Comparison of ENCODE assay signal across 8 cellular contexts in the genomic region with DNA sequence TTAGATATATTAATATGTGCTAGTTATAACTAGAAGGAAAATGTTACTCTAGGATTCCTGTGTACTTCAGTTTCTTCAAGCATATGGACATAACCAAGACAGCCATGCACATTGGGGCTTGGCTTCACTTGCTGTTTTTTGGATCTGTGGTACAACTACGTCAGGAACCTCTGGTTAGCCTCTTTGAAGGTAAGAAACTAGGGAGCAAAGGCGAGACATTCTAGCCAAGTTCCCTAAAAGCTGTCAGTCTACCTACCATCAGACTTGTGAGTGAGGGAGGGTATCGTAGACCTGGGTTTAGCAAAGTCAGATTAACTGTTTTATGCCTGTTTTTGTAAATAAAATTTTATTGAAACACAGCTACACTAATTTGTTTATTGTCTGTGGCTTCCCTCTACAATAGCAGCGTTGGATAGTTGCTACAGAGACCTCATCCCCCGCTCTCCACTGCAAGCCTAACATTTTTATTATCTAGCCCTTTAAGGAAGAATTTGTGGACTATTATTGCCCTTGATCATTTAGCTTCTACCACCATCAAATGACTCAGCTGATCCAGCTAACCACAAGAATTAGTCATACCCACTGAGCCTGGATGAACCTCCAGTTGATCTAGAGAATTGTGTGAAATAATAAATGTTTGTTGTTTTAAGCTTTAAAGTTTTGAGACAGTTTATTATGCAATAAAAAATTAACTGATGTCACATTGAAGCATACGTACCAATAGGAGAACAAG. TPM values are rescaled to one million over a fixed set of nuclear protein-coding genes. Genes with fewer than 3 reads are reported as not detected.
A peak's percentile ranks its signal among the peaks of the same experiment; 100 is the strongest.
DNase-seq lines count a peak whose midpoint lies in the region; ATAC-seq and TF ChIP-seq lines count a peak whose summit lies in the region.

No MANE protein-coding gene starts in this region.

- H3K27me3 Mint-ChIP-seq in natural killer cell (ENCODE audit: low read depth in 2 of 2), result no peaks in the 10 kb centered on the region

- no peaks in the 10 kb centered on the region for H3K27me3 ChIP-seq in MG63

- H3K36me3 Mint-ChIP-seq in natural killer cell, result peaks cover 9% of the 10 kb centered on the region

- H3K4me1 Mint-ChIP-seq in natural killer cell, result peaks cover 24 to 26% of the 10 kb centered on the region in 2 donors

- peak overlapping the region in 1 of 2 donors; percentile 40 for H3K27ac Mint-ChIP-seq in natural killer cell

- intact Hi-C loops in natural killer cell (cut with micrococcal nuclease), result no loop called here

- H3K9me3 ChIP-seq in MG63, result no peaks in the 10 kb centered on the region

- no peak for TF ChIP-seq CTCF in astrocyte of the spinal cord (IDR thresholded peaks at IDR 0.05; ENCODE audit: low read depth, low read length)
- no peak for TF ChIP-seq CTCF in natural killer cell (IDR thresholded peaks at IDR 0.05)

- no peaks in the 10 kb centered on the region for H3K9me3 Mint-ChIP-seq in natural killer cell

- ATAC-seq in natural killer cell (peak; percentile 57 to 81 (median 64)), HG02870 (IDR thresholded peaks at IDR 0.05; ENCODE audit: unreplicated experiment) (no peak), HG02885 (IDR thresholded peaks at IDR 0.05; ENCODE audit: poor library complexity, unreplicated experiment) (no peak)

- H3K4me3 ChIP-seq in MG63, result no peak overlapping the region
- no peak overlapping the region for H3K4me3 ChIP-seq in astrocyte of the spinal cord (ENCODE audit: low read depth, low read length)

- peaks cover 3% of the 10 kb centered on the region; the same call in 1 of the 2 replicates for H3K36me3 ChIP-seq in MG63

- H3K4me3 Mint-ChIP-seq in natural killer cell, result no peak overlapping the region

- in situ Hi-C loops in astrocyte of the spinal cord (cut with HindIII; ENCODE audit: low sequenced_read_pairs), result no loop called here

- peak; percentile 40 for DNase-seq in GF-D8 (lab: John Stamatoyannopoulos, UW)
- DNase-seq in MG63, result peak; percentile 81
- peak; percentile 96 for DNase-seq in astrocyte of the spinal cord (ENCODE audit: low read depth, low spot score)
- no peak for DNase-seq in natural killer cell
- DNase-seq in NCI-H510A treated with DMSO at 0.1 percent for 48 hours (lab: John Stamatoyannopoulos, UW), result no peak
- DNase-seq in NCI-H1436 (lab: John Stamatoyannopoulos, UW), result no peak

RNA-seq across cellular contexts. Expression of a gene that starts 58.0 kb away (rescaled TPM):
- total RNA-seq in MG63 (2014; rRNA removed; shearing (Covaris generic); ENCODE audit: low replicate concordance), result 20.8 and 42.6 TPM in 2 replicates
- 10 to 100 TPM; 37.3 to 41.1 (median 37.6) TPM for total RNA-seq in natural killer cell

Comparison
In these comparisons a context has a peak if more than half of its experiments do, and no peak if none do; other contexts are left out.
1. DNase-seq: peak in GF-D8 (single experiment), MG63 (single experiment) and astrocyte of the spinal cord (single experiment); none in natural killer cell (single experiment), NCI-H510A treated with DMSO at 0.1 percent for 48 hours (single experiment) and NCI-H1436 (single experiment).
2. ATAC-seq: peak in natural killer cell (3 of 3); none in HG02870 (single experiment) and HG02885 (single experiment).